In genomic region chr5:45252991-45253390, GRCh38 we compare ENCODE assay signal across 20 cellular contexts.
"Had no signal": no experiment of that assay in that cellular context is flagged by ENCODE, and none has a peak within 500 bp of the region (broad histone marks: within the 10 kb centered on the region; RNA-seq: fewer than 3 reads in every experiment).

No MANE protein-coding gene starts in this region.

- DNase-seq: activated B cell treated with CpG ODN at 0.5 μM for 24 hours; activated CD4-positive, alpha-beta T cell treated with anti-CD3 and anti-CD28 coated beads for 36 hours; activated naive CD4-positive, alpha-beta T cell; activated T-cell treated with anti-CD3 and anti-CD28 coated beads for 4 hours; activated T-cell treated with anti-CD3 and anti-CD28 coated beads, Interleukin-2, amount 50 U/mL, for 72 hours; cortex of kidney; foreskin keratinocyte; mammary epithelial cell; naive thymus-derived CD8-positive, alpha-beta T cell; posterior cingulate gyrus; sigmoid colon; small intestine; stimulated activated CD4-positive, alpha-beta T cell treated with anti-CD3 and anti-CD28 coated beads, Interleukin-4, amount 100 ng/mL, for 24 hours; stimulated activated naive CD8-positive, alpha-beta T cell treated with anti-CD3 and anti-CD28 coated beads, Interleukin-15, amount 100 ng/mL, for 72 hours; substantia nigra; T-cell; uterus had no signal

- H3K4me1 ChIP-seq: esophagus muscularis mucosa, foreskin keratinocyte, sigmoid colon, uterus had no signal

- H3K4me3 ChIP-seq: esophagus muscularis mucosa, sigmoid colon, uterus had no signal

- H3K27ac ChIP-seq: esophagus muscularis mucosa, foreskin keratinocyte, sigmoid colon, uterus had no signal

- H3K9me3 ChIP-seq: esophagus muscularis mucosa, sigmoid colon, uterus had no signal

- ATAC-seq: activated CD4-positive, alpha-beta T cell treated with anti-CD3 and anti-CD28 coated beads for 36 hours; activated naive CD4-positive, alpha-beta T cell treated with anti-CD3 and anti-CD28 coated beads, Interleukin-2, amount 50 U/mL, for 72 hours; activated T-cell treated with anti-CD3 and anti-CD28 coated beads, Interleukin-2, amount 50 U/mL, for 72 hours; foreskin keratinocyte; naive thymus-derived CD8-positive, alpha-beta T cell; stimulated activated effector memory CD8-positive, alpha-beta T cell treated with anti-CD3 and anti-CD28 coated beads, Interleukin-12 subunit alpha, Interleukin-12 subunit beta, amount 100 ng/mL, for 72 hours; stimulated activated naive CD8-positive, alpha-beta T cell treated with anti-CD3 and anti-CD28 coated beads, Interleukin-15, amount 100 ng/mL, for 72 hours; T-cell had no signal

- H3K27me3 ChIP-seq: esophagus muscularis mucosa, foreskin keratinocyte, sigmoid colon, uterus had no signal

- H3K36me3 ChIP-seq: esophagus muscularis mucosa, sigmoid colon, uterus had no signal
